1 cellular context compared by ENCODE assay signal in the genomic region with DNA sequence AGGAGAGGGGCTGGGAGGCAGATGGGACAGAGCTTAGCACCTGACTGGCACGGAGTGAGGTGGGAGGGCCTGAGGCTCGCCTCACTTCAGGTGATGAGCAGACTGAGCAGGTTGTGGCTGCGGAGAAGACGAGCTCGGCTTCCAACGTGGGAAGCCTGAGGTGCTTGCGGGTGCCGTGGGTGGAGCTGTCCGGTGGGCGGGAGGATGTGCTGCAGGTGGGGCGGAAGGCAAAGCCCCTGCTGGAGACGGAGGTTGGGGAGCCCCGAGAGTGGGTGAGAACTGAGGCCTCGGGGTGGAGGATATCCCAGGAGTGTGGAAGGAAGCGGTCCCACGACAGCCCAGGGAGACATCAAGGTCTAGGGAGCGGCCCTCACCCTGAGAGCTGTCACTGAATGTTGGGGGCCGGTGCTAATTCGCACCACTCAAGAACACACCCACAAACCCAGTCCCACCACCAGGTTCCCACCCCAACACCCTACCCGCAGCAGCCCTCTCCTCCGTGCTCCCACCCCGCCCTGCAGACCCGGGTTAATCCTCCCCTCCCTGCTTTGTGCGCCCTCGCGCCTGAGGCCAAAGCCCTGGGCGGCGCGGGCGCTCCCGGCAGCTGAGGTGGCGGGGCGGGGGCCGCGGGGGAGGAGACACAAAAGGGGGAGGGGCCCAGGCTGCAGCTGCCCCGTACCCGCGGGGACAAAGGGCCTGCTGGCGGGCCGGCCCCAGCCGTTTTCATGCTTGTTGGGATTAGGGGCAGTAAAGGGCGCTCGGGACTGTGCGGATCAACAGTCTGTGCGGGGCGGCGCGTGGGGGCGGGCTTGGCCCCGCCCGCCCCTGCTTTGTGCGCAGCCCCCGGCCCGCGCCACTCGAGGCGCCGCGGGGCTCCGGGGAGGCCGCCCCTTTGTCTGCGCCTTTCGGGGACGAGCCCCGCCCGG.
TF ChIP-seq lines count a peak whose summit lies in the region.

No MANE protein-coding gene starts in this region.

TF ChIP-seq in SK-N-SH, 30 proteins besides CTCF, POLR2A, EP300 and RAD21 (continued from another document):
- no peak for TF ChIP-seq POLR2AphosphoS5 (IDR thresholded peaks at IDR 0.05; ENCODE audit: low read depth, low read length)
- TF ChIP-seq, protein P1, sequence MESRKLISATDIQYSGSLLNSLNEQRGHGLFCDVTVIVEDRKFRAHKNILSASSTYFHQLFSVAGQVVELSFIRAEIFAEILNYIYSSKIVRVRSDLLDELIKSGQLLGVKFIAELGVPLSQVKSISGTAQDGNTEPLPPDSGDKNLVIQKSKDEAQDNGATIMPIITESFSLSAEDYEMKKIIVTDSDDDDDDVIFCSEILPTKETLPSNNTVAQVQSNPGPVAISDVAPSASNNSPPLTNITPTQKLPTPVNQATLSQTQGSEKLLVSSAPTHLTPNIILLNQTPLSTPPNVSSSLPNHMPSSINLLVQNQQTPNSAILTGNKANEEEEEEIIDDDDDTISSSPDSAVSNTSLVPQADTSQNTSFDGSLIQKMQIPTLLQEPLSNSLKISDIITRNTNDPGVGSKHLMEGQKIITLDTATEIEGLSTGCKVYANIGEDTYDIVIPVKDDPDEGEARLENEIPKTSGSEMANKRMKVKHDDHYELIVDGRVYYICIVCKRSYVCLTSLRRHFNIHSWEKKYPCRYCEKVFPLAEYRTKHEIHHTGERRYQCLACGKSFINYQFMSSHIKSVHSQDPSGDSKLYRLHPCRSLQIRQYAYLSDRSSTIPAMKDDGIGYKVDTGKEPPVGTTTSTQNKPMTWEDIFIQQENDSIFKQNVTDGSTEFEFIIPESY (IDR thresholded peaks at IDR 0.05; ENCODE audit: borderline replicate concordance, low read depth), result no peak
- no peak for TF ChIP-seq FOXJ3 (CRISPR knock-in tag; IDR thresholded peaks at IDR 0.05)
- TF ChIP-seq CHD2 (IDR thresholded peaks at IDR 0.05; ENCODE audit: low read length, partially characterized antibody), result no peak
- TF ChIP-seq, protein P2, sequence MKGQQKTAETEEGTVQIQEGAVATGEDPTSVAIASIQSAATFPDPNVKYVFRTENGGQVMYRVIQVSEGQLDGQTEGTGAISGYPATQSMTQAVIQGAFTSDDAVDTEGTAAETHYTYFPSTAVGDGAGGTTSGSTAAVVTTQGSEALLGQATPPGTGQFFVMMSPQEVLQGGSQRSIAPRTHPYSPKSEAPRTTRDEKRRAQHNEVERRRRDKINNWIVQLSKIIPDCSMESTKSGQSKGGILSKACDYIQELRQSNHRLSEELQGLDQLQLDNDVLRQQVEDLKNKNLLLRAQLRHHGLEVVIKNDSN (IDR thresholded peaks at IDR 0.05; ENCODE audit: borderline replicate concordance, low read depth), result no peak
- TF ChIP-seq EZH2phosphoT487 (IDR thresholded peaks at IDR 0.05; ENCODE audit: borderline replicate concordance, low read depth), result no peak
- TF ChIP-seq, protein P3, sequence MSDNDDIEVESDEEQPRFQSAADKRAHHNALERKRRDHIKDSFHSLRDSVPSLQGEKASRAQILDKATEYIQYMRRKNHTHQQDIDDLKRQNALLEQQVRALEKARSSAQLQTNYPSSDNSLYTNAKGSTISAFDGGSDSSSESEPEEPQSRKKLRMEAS (IDR thresholded peaks at IDR 0.05; ENCODE audit: low read depth), result no peak
- no peak for TF ChIP-seq JUND (IDR thresholded peaks at IDR 0.05)
- TF ChIP-seq SMC3 (IDR thresholded peaks at IDR 0.05; ENCODE audit: low read depth, low read length), result no peak
- no peak for TF ChIP-seq MXI1 (IDR thresholded peaks at IDR 0.05; ENCODE audit: low read depth, low read length)
- TF ChIP-seq, protein P4, sequence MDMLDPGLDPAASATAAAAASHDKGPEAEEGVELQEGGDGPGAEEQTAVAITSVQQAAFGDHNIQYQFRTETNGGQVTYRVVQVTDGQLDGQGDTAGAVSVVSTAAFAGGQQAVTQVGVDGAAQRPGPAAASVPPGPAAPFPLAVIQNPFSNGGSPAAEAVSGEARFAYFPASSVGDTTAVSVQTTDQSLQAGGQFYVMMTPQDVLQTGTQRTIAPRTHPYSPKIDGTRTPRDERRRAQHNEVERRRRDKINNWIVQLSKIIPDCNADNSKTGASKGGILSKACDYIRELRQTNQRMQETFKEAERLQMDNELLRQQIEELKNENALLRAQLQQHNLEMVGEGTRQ (IDR thresholded peaks at IDR 0.05; ENCODE audit: borderline replicate concordance, low read depth, low read length), result no peak
- TF ChIP-seq RFX5 (IDR thresholded peaks at IDR 0.05; ENCODE audit: low read length), result no peak
- no peak for TF ChIP-seq RXRA (IDR thresholded peaks at IDR 0.05; ENCODE audit: borderline replicate concordance, low read depth)
- no peak for TF ChIP-seq GABPA (IDR thresholded peaks at IDR 0.05; ENCODE audit: low read depth)
